Comparison of ENCODE assay signal across 17 cellular contexts in genomic region chr15:85687329-85687728, GRCh38.
A peak's percentile ranks its signal among the peaks of the same experiment; 100 is the strongest.
DNase-seq lines count a peak whose midpoint lies in the region; ATAC-seq and TF ChIP-seq lines count a peak whose summit lies in the region.
"Had no signal": no experiment of that assay in that cellular context is flagged by ENCODE, and none has a peak within 500 bp of the region (broad histone marks: within the 10 kb centered on the region; RNA-seq: fewer than 3 reads in every experiment).

No MANE protein-coding gene starts in this region.

- intact Hi-C loops in right cardiac atrium (cut with DNase I), result no loop called here

- 84% methylated on average over 2 of the region's 2 CpGs for WGBS in right cardiac atrium
- 91% methylated on average over 2 of the region's 2 CpGs for WGBS in thymus

- H3K36me3 Mint-ChIP-seq in activated naive CD8-positive, alpha-beta T cell treated with anti-CD3 and anti-CD28 coated beads, Interleukin-2, amount 50 U/mL, for 24 hours (ENCODE audit: low read depth), result peaks cover 38% of the 10 kb centered on the region

- ATAC-seq in right cardiac atrium (no peak), SK-N-SH treated with all-trans-retinoic acid at 6 μM for 48 hours (no peak), HG03175 (IDR thresholded peaks at IDR 0.05; ENCODE audit: unreplicated experiment) (no peak)
- no peak for ATAC-seq in activated naive CD8-positive, alpha-beta T cell treated with anti-CD3 and anti-CD28 coated beads, Interleukin-2, amount 50 U/mL, for 24 hours
- ATAC-seq: activated T-cell treated with anti-CD3 and anti-CD28 coated beads, Interleukin-2, amount 50 U/mL, for 4 hours; Right ventricle myocardium inferior had no signal

- no peaks in the 10 kb centered on the region for H3K9me3 Mint-ChIP-seq in activated naive CD8-positive, alpha-beta T cell treated with anti-CD3 and anti-CD28 coated beads, Interleukin-2, amount 50 U/mL, for 24 hours
- H3K9me3 Mint-ChIP-seq: activated T-cell treated with anti-CD3 and anti-CD28 coated beads, Interleukin-2, amount 50 U/mL, for 4 hours had no signal

- no peaks in the 10 kb centered on the region for H3K27me3 Mint-ChIP-seq in activated naive CD8-positive, alpha-beta T cell treated with anti-CD3 and anti-CD28 coated beads, Interleukin-2, amount 50 U/mL, for 24 hours

- H3K4me1 ChIP-seq in cardiac muscle cell (ENCODE audit: low read depth) (peaks cover 33% of the 10 kb centered on the region), right cardiac atrium (ENCODE audit: control insufficient read depth, insufficient read depth, low read length) (peaks cover 9% of the 10 kb centered on the region), thymus (ENCODE audit: control insufficient read depth, insufficient read depth, low read length) (peaks cover 12% of the 10 kb centered on the region), BE2C (no peaks in the 10 kb centered on the region)

- no peak for DNase-seq in cardiac muscle cell (ENCODE audit: low read depth in 1 of 2, low spot score in 1 of 2)
- no peak for DNase-seq in right cardiac atrium
- DNase-seq in MV-4-11 (lab: John Stamatoyannopoulos, UW), result peak; percentile 44
- no peak for DNase-seq in activated naive CD8-positive, alpha-beta T cell treated with anti-CD3 and anti-CD28 coated beads, Interleukin-2, amount 50 U/mL, for 24 hours
- DNase-seq in BE2C, result no peak
- DNase-seq: activated T-cell treated with anti-CD3 and anti-CD28 coated beads, Interleukin-2, amount 50 U/mL, for 4 hours; brain microvascular endothelial cell; effector CD4-positive, alpha-beta T cell; GM23248; NCI-H146; NCI-H526 treated with DMSO at 0.1 percent for 48 hours; stimulated activated CD4-positive, alpha-beta T cell treated with anti-CD3 and anti-CD28 coated beads, Interleukin-15, amount 100 ng/mL, for 24 hours had no signal

- H3K4me1 Mint-ChIP-seq in activated naive CD8-positive, alpha-beta T cell treated with anti-CD3 and anti-CD28 coated beads, Interleukin-2, amount 50 U/mL, for 24 hours, result peaks cover 61% of the 10 kb centered on the region

- H3K27ac Mint-ChIP-seq in activated naive CD8-positive, alpha-beta T cell treated with anti-CD3 and anti-CD28 coated beads, Interleukin-2, amount 50 U/mL, for 24 hours, result peak overlapping the region; percentile 80

- H3K36me3 ChIP-seq in cardiac muscle cell, result peaks cover 27% of the 10 kb centered on the region
- peaks cover 9% of the 10 kb centered on the region for H3K36me3 ChIP-seq in thymus (ENCODE audit: control insufficient read depth, insufficient read depth)
- peaks cover 7% of the 10 kb centered on the region for H3K36me3 ChIP-seq in BE2C

- H3K27me3 ChIP-seq in cardiac muscle cell (no peaks in the 10 kb centered on the region), right cardiac atrium (ENCODE audit: control insufficient read depth, insufficient read depth) (no peaks in the 10 kb centered on the region), thymus (ENCODE audit: control insufficient read depth, insufficient read depth) (no peaks in the 10 kb centered on the region), BE2C (no peaks in the 10 kb centered on the region)
- H3K27me3 ChIP-seq: brain microvascular endothelial cell had no signal

- H3K4me3 ChIP-seq in cardiac muscle cell, result no peak overlapping the region
- H3K4me3 ChIP-seq in right cardiac atrium (ENCODE audit: low read length), result no peak overlapping the region
- no peak overlapping the region for H3K4me3 ChIP-seq in thymus (ENCODE audit: low read length)
- no peak overlapping the region for H3K4me3 ChIP-seq in BE2C (ENCODE audit: low read depth, low read length)
- H3K4me3 ChIP-seq: GM23248 had no signal

- TF ChIP-seq CTCF in cardiac muscle cell (IDR thresholded peaks at IDR 0.05; ENCODE audit: low read depth, low read length) (no peak), BE2C (IDR thresholded peaks at IDR 0.05; ENCODE audit: low read depth, low read length) (no peak)

- no peak overlapping the region for H3K4me3 Mint-ChIP-seq in activated naive CD8-positive, alpha-beta T cell treated with anti-CD3 and anti-CD28 coated beads, Interleukin-2, amount 50 U/mL, for 24 hours

- H3K9me3 ChIP-seq in cardiac muscle cell (ENCODE audit: low read depth), result no peaks in the 10 kb centered on the region
- H3K9me3 ChIP-seq in right cardiac atrium (ENCODE audit: control insufficient read depth, low read length), result no peaks in the 10 kb centered on the region
- H3K9me3 ChIP-seq in thymus (ENCODE audit: control insufficient read depth), result no peaks in the 10 kb centered on the region
- no peaks in the 10 kb centered on the region for H3K9me3 ChIP-seq in BE2C

- H3K27ac ChIP-seq in cardiac muscle cell, result peak overlapping the region; percentile 8
- H3K27ac ChIP-seq in right cardiac atrium (ENCODE audit: low read length), result no peak overlapping the region
- peak overlapping the region; percentile 65 for H3K27ac ChIP-seq in thymus (ENCODE audit: low read depth)
- H3K27ac ChIP-seq: brain microvascular endothelial cell, GM23248, parathyroid adenoma had no signal

TF ChIP-seq in SK-N-SH treated with all-trans-retinoic acid at 6 μM for 48 hours, 23 proteins besides CTCF, POLR2A, EP300 and RAD21:
- TF ChIP-seq POU6F1 (CRISPR knock-in tag; IDR thresholded peaks at IDR 0.05; ENCODE audit: borderline replicate concordance, low read depth), result no peak
- no peak for TF ChIP-seq GLIS3 (CRISPR knock-in tag; IDR thresholded peaks at IDR 0.05)
- TF ChIP-seq RARB (CRISPR knock-in tag; IDR thresholded peaks at IDR 0.05), result no peak
- no peak for TF ChIP-seq ZNF565 (CRISPR knock-in tag; conservative IDR thresholded peaks at IDR 0.05; ENCODE audit: low read depth)
- TF ChIP-seq ZNF70 (CRISPR knock-in tag; IDR thresholded peaks at IDR 0.05), result no peak
- TF ChIP-seq SNAI2 (CRISPR knock-in tag; IDR thresholded peaks at IDR 0.05), result no peak
- TF ChIP-seq ESRRG (CRISPR knock-in tag; IDR thresholded peaks at IDR 0.05), result no peak
- TF ChIP-seq ZFP3 (CRISPR knock-in tag; IDR thresholded peaks at IDR 0.05), result no peak
- TF ChIP-seq BACH2 (CRISPR knock-in tag; IDR thresholded peaks at IDR 0.05; ENCODE audit: borderline replicate concordance), result no peak
